Comparison of ENCODE assay signal across 18 cellular contexts in genomic region chr12:19694627-19695026, GRCh38.
DNase-seq lines count a peak whose midpoint lies in the region; ATAC-seq and TF ChIP-seq lines count a peak whose summit lies in the region.
"Had no signal": no experiment of that assay in that cellular context is flagged by ENCODE, and none has a peak within 500 bp of the region (broad histone marks: within the 10 kb centered on the region; RNA-seq: fewer than 3 reads in every experiment).

No MANE protein-coding gene starts in this region.

- no peak for TF ChIP-seq CTCF in NB4 (IDR thresholded peaks at IDR 0.05; ENCODE audit: low read depth, low read length)
- TF ChIP-seq CTCF in fibroblast of villous mesenchyme (IDR thresholded peaks at IDR 0.05; ENCODE audit: insufficient read depth, low read depth, low read length), result no peak
- no peak for TF ChIP-seq CTCF in tibial artery (IDR thresholded peaks at IDR 0.05)

- no peaks in the 10 kb centered on the region for H3K27me3 Mint-ChIP-seq in activated T-helper 17 cell treated with anti-CD3 and anti-CD28 coated beads, Interleukin-2, amount 50 U/mL, for 72 hours

- H3K36me3 ChIP-seq in tibial artery, result no peaks in the 10 kb centered on the region
- H3K36me3 ChIP-seq: BLaER1 treated with 17β-estradiol and CSF1 and Interleukin-3, amounts not matched to agents 10 nM and 100 nM; heart right ventricle; prostate gland; thyroid gland had no signal

- no peaks in the 10 kb centered on the region for H3K9me3 Mint-ChIP-seq in activated T-helper 17 cell treated with anti-CD3 and anti-CD28 coated beads, Interleukin-2, amount 50 U/mL, for 72 hours

- H3K27ac ChIP-seq in tibial artery, result peak overlapping the region in 1 of 2 donors; percentile 40
- H3K27ac ChIP-seq: BLaER1 treated with 17β-estradiol and CSF1 and Interleukin-3, amounts not matched to agents 10 nM and 100 nM; heart right ventricle; prostate gland; thyroid gland had no signal

- H3K27ac Mint-ChIP-seq in activated T-helper 17 cell treated with anti-CD3 and anti-CD28 coated beads, Interleukin-2, amount 50 U/mL, for 72 hours, result peak overlapping the region; percentile 1
- H3K27ac Mint-ChIP-seq: activated naive CD4-positive, alpha-beta T cell treated with anti-CD3 and anti-CD28 coated beads, Interleukin-2, amount 50 U/mL, for 72 hours had no signal

- no peak for TF ChIP-seq POLR2A in NB4 (IDR thresholded peaks at IDR 0.05; ENCODE audit: extremely low read depth, insufficient read length)

- intact Hi-C loops in tibial artery (cut with DNase I; ENCODE audit: low total_unique reads), result no loop called here

- H3K4me3 ChIP-seq in NB4 (ENCODE audit: low read depth, low read length), result no peak overlapping the region
- no peak overlapping the region for H3K4me3 ChIP-seq in fibroblast of villous mesenchyme (ENCODE audit: low read depth, low read length)
- H3K4me3 ChIP-seq in tibial artery, result no peak overlapping the region
- H3K4me3 ChIP-seq: BLaER1 treated with 17β-estradiol and CSF1 and Interleukin-3, amounts not matched to agents 10 nM and 100 nM; heart right ventricle; prostate gland; thyroid gland had no signal

- no peaks in the 10 kb centered on the region for H3K27me3 ChIP-seq in tibial artery
- H3K27me3 ChIP-seq: BLaER1 treated with 17β-estradiol and CSF1 and Interleukin-3, amounts not matched to agents 10 nM and 100 nM; heart right ventricle; thyroid gland had no signal

- H3K36me3 Mint-ChIP-seq in activated T-helper 17 cell treated with anti-CD3 and anti-CD28 coated beads, Interleukin-2, amount 50 U/mL, for 72 hours (ENCODE audit: low read depth), result no peaks in the 10 kb centered on the region
- H3K36me3 Mint-ChIP-seq: activated naive CD4-positive, alpha-beta T cell treated with anti-CD3 and anti-CD28 coated beads, Interleukin-2, amount 50 U/mL, for 72 hours had no signal

- H3K9me3 ChIP-seq in tibial artery, result no peaks in the 10 kb centered on the region
- H3K9me3 ChIP-seq: BLaER1 treated with 17β-estradiol and CSF1 and Interleukin-3, amounts not matched to agents 10 nM and 100 nM; prostate gland; thyroid gland had no signal

- peaks cover 0 to 31% (median 0%) of the 10 kb centered on the region in 4 donors for H3K4me1 ChIP-seq in tibial artery
- H3K4me1 ChIP-seq: BLaER1 treated with 17β-estradiol and CSF1 and Interleukin-3, amounts not matched to agents 10 nM and 100 nM; prostate gland; thyroid gland had no signal

- peaks cover 16% of the 10 kb centered on the region for H3K4me1 Mint-ChIP-seq in activated T-helper 17 cell treated with anti-CD3 and anti-CD28 coated beads, Interleukin-2, amount 50 U/mL, for 72 hours

- H3K4me3 Mint-ChIP-seq in activated T-helper 17 cell treated with anti-CD3 and anti-CD28 coated beads, Interleukin-2, amount 50 U/mL, for 72 hours, result peak overlapping the region; percentile 7

- peak; percentile 40 for ATAC-seq in activated T-helper 17 cell treated with anti-CD3 and anti-CD28 coated beads, Interleukin-2, amount 50 U/mL, for 72 hours (replicated peaks)
- no peak for ATAC-seq in GM18873 (IDR thresholded peaks at IDR 0.05; ENCODE audit: low FRiP score, unreplicated experiment)
- ATAC-seq: heart right ventricle had no signal

- DNase-seq in GF-D8 (lab: John Stamatoyannopoulos, UW) (peak; percentile 75), NB4 (ENCODE audit: low read depth) (peak; percentile 94), fibroblast of villous mesenchyme (ENCODE audit: low read depth) (peak; percentile 75), NCI-H526 (lab: John Stamatoyannopoulos, UW) (no peak), NCI-H510A (lab: John Stamatoyannopoulos, UW) (no peak), tibial artery (no peak)
- DNase-seq: erythroblast, HCEC 1CT, heart right ventricle, Karpas-422, NCI-H2029, Right ventricle myocardium superior, thyroid gland had no signal

Comparison
In these comparisons a context has a peak if more than half of its experiments do, and no peak if none do; other contexts are left out.
1. DNase-seq: peak in GF-D8 (single experiment), NB4 (single experiment) and fibroblast of villous mesenchyme (single experiment); none in NCI-H526 (0 of 2), NCI-H510A (single experiment) and tibial artery (0 of 2).